Comparison of ENCODE assay signal across 1 cellular context in genomic region chr9:11349187-11349586, GRCh38.
TF ChIP-seq lines count a peak whose summit lies in the region.

No MANE protein-coding gene starts in this region.

TF ChIP-seq in H1, 55 proteins besides CTCF, POLR2A, EP300 and RAD21:
- TF ChIP-seq NANOG (IDR thresholded peaks at IDR 0.05; ENCODE audit: insufficient read depth, low read depth, low read length, poor library complexity, severe bottlenecking), result no peak
- no peak for TF ChIP-seq TBP (IDR thresholded peaks at IDR 0.05; ENCODE audit: low read depth, low read length)
- TF ChIP-seq CEBPB (IDR thresholded peaks at IDR 0.05; ENCODE audit: low read depth, low read length), result no peak
- no peak for TF ChIP-seq KDM4A (IDR thresholded peaks at IDR 0.05; ENCODE audit: low read depth, low read length, severe bottlenecking)
- TF ChIP-seq SP1 (IDR thresholded peaks at IDR 0.05; ENCODE audit: low read depth, low read length), result no peak
- no peak for TF ChIP-seq ATF2 (IDR thresholded peaks at IDR 0.05; ENCODE audit: low read length)
- TF ChIP-seq FOSL1 (IDR thresholded peaks at IDR 0.05; ENCODE audit: insufficient read depth, low read depth, low read length), result no peak
- no peak for TF ChIP-seq HDAC6 (IDR thresholded peaks at IDR 0.05; ENCODE audit: low read depth, low read length)
- no peak for TF ChIP-seq BCL11A (IDR thresholded peaks at IDR 0.05; ENCODE audit: low read depth in 2 of 2, low read length in 2 of 2)
- TF ChIP-seq KDM5A (IDR thresholded peaks at IDR 0.05; ENCODE audit: low read length), result no peak
- no peak for TF ChIP-seq SIX5 (IDR thresholded peaks at IDR 0.05; ENCODE audit: low read depth, low read length)
- no peak for TF ChIP-seq ATF3 (IDR thresholded peaks at IDR 0.05; ENCODE audit: insufficient read depth, low read depth, low read length)
- TF ChIP-seq RFX5 (IDR thresholded peaks at IDR 0.05; ENCODE audit: borderline replicate concordance, low read depth, low read length), result no peak
- no peak for TF ChIP-seq CREB1 (IDR thresholded peaks at IDR 0.05)
- no peak for TF ChIP-seq TEAD4 (IDR thresholded peaks at IDR 0.05; ENCODE audit: low read depth, low read length)
